Comparison of ENCODE assay signal across 8 cellular contexts in genomic region chr11:17351510-17352176, GRCh38. TPM values are rescaled to one million over a fixed set of nuclear protein-coding genes. Genes with fewer than 3 reads are reported as not detected.
A peak's percentile ranks its signal among the peaks of the same experiment; 100 is the strongest.
DNase-seq lines count a peak whose midpoint lies in the region; ATAC-seq, FAIRE-seq and TF ChIP-seq lines count a peak whose summit lies in the region.

Gene NCR3LG1 (plus strand): TSS chr11:17351800. CDS start chr11:17351970, 170 bp downstream.

- no peaks in the 10 kb centered on the region for H4K20me1 ChIP-seq in keratinocyte (ENCODE audit: control insufficient read depth, extremely low read depth, insufficient read depth, low read length)

- H3K36me3 ChIP-seq in keratinocyte (ENCODE audit: control insufficient read depth in 2 of 2, extremely low read depth in 1 of 2, insufficient read depth in 2 of 2, low read length in 2 of 2) (no peaks in the 10 kb centered on the region), small intestine (ENCODE audit: control insufficient read depth in 2 of 2, insufficient read depth in 2 of 2, low read length in 2 of 2) (peaks cover 0 to under 1% of the 10 kb centered on the region in 2 donors)

- peak within 1 kb of the TSS; percentile 70 for H3K27ac ChIP-seq in caudate nucleus (ENCODE audit: low read depth, low read length)
- H3K27ac ChIP-seq in keratinocyte (ENCODE audit: control insufficient read depth, insufficient read depth, low read length): peak within 1 kb of the TSS; percentile 67
- peak within 1 kb of the TSS; percentile 82 to 91 for H3K27ac ChIP-seq in small intestine (ENCODE audit: low read depth in 1 of 2, low read length in 1 of 2)

- H3K4me1 ChIP-seq in keratinocyte (ENCODE audit: control insufficient read depth, extremely low read depth, insufficient read depth, low read length) (peaks cover 10% of the 10 kb centered on the region), small intestine (ENCODE audit: control insufficient read depth in 2 of 2, insufficient read depth in 1 of 2, low read depth in 1 of 2, low read length in 1 of 2) (no peaks in the 10 kb centered on the region)

- TF ChIP-seq CTCF in GM12865 (IDR thresholded peaks at IDR 0.05; ENCODE audit: insufficient read depth, low read depth, low read length, missing control alignments): no peak
- TF ChIP-seq CTCF in NB4 (IDR thresholded peaks at IDR 0.05; ENCODE audit: low read depth, low read length): no peak
- TF ChIP-seq CTCF in keratinocyte (optimal IDR thresholded peaks at IDR 0.05 in 1 of 3, IDR thresholded peaks at IDR 0.05 in 1 of 3, conservative IDR thresholded peaks at IDR 0.05 in 1 of 3; ENCODE audit: extremely low read depth in 1 of 3, insufficient read depth in 2 of 3, low read length in 3 of 3): no peak

- dilution Hi-C loops in keratinocyte (cut with MboI; ENCODE audit: extremely low pct_ligation_motif_present, low sequenced_read_pairs): no loop called here

- no peaks in the 10 kb centered on the region for H3K79me2 ChIP-seq in keratinocyte (ENCODE audit: control insufficient read depth, insufficient read depth, low read length)

- FAIRE-seq in keratinocyte (lab: Jason Lieb, UNC) (no peak), small intestine (lab: Jason Lieb, UNC) (no peak)

- no peaks in the 10 kb centered on the region for H3K9me1 ChIP-seq in keratinocyte (ENCODE audit: control insufficient read depth, extremely low read depth, insufficient read depth, low read length)

- H3K9ac ChIP-seq in keratinocyte (ENCODE audit: control insufficient read depth, extremely low read depth, insufficient read depth, low read length): peak within 1 kb of the TSS; percentile 78

- TF ChIP-seq POLR2A in NB4 (IDR thresholded peaks at IDR 0.05; ENCODE audit: extremely low read depth, insufficient read length): peak; percentile 11

- H2AFZ ChIP-seq in keratinocyte (ENCODE audit: control insufficient read depth, low read length): peak within 1 kb of the TSS; percentile 86

- DNase-seq in GM12865 (ENCODE audit: low read depth) (peak; percentile 23), NB4 (ENCODE audit: low read depth) (peak; percentile 83), caudate nucleus (lab: John Stamatoyannopoulos, UW) (peak in 50 of 61 donors; percentile 14 to 86 (median 47)), keratinocyte (ENCODE audit: low read depth, low spot score) (no peak), small intestine (peak; percentile 87), foreskin melanocyte (no peak)

- 0 to 1% (median 1%) methylated on average over 55 to 61 of the region's 61 CpGs for WGBS in small intestine, 3 donors

- peak; percentile 50 to 52 for ATAC-seq in activated CD4-positive, CD25-positive, alpha-beta regulatory T cell treated with anti-CD3 and anti-CD28 coated beads, Interleukin-2, amount 50 U/mL, for 24 hours
- no peak for ATAC-seq in GM19452 (IDR thresholded peaks at IDR 0.05; ENCODE audit: unreplicated experiment)

- H3K27me3 ChIP-seq in keratinocyte (ENCODE audit: control insufficient read depth, extremely low read depth, insufficient read depth, low read length) (no peaks in the 10 kb centered on the region), small intestine (ENCODE audit: control insufficient read depth in 2 of 2, insufficient read depth in 2 of 2, low read length in 2 of 2) (no peaks in the 10 kb centered on the region)

- H3K9me3 ChIP-seq in keratinocyte (ENCODE audit: control insufficient read depth, low read depth, low read length): no peaks in the 10 kb centered on the region
- no peaks in the 10 kb centered on the region for H3K9me3 ChIP-seq in small intestine (ENCODE audit: control insufficient read depth, low read depth)

- H3K4me3 ChIP-seq in GM12865 (ENCODE audit: low read depth, low read length): peak within 1 kb of the TSS; percentile 65
- peak within 1 kb of the TSS; percentile 86 for H3K4me3 ChIP-seq in NB4 (ENCODE audit: low read depth, low read length)
- peak within 1 kb of the TSS; percentile 51 to 89 (median 78) for H3K4me3 ChIP-seq in keratinocyte (ENCODE audit: control insufficient read depth in 2 of 3, extremely low read depth in 1 of 3, insufficient read depth in 2 of 3, low read depth in 1 of 3, low read length in 3 of 3)
- peak within 1 kb of the TSS; percentile 17 to 77 for H3K4me3 ChIP-seq in small intestine (ENCODE audit: low read depth in 1 of 2, low read length in 2 of 2)

- H3K4me2 ChIP-seq in keratinocyte (ENCODE audit: control insufficient read depth, extremely low read depth, insufficient read depth, low read depth, low read length): peak within 1 kb of the TSS; percentile 98

RNA-seq across cellular contexts. Expression of gene NCR3LG1, which starts in this region (rescaled TPM):
- polyA plus RNA-seq in keratinocyte (3.2 to 3.9 TPM (median 3.5 TPM) in 3 replicates), small intestine (1 to 10 TPM in 1 of 3 donors, under 1 TPM in 2; 0.22 to 4.5 (median 0.81) TPM)
- 1.3 TPM for polyA plus RNA-seq in keratinocyte (2011; ENCODE audit: low read depth)
- polyA plus RNA-seq in keratinocyte (2011; cell fraction: cytosol; rRNA removed): 1.2 and 1.4 TPM in 2 replicates
- polyA plus RNA-seq in keratinocyte (2011; cell fraction: nucleus; rRNA removed): 9.6 TPM in 2 replicates
- polyA plus RNA-seq in keratinocyte (2012; ENCODE audit: low replicate concordance): 1.6 and 2.2 TPM in 2 replicates
- 4.6 to 9.3 TPM (median 6.4 TPM) in 3 replicates for polyA minus RNA-seq in keratinocyte
- polyA minus RNA-seq in keratinocyte (2011; cell fraction: cytosol; rRNA and poly(A)+ RNA removed): 4.8 TPM
- 9.8 and 15.9 TPM in 2 replicates for polyA minus RNA-seq in keratinocyte (2011; cell fraction: nucleus; rRNA and poly(A)+ RNA removed)

Comparison
In these comparisons a context has a peak if more than half of its experiments do, and no peak if none do; other contexts are left out.
1. DNase-seq: peak in GM12865 (single experiment), NB4 (single experiment), caudate nucleus (50 of 61) and small intestine (single experiment); none in keratinocyte (single experiment) and foreskin melanocyte (single experiment).
2. Peak in every context shown above with its lines, with median percentiles within 50 percentile points of each other: H3K4me3 ChIP-seq and H3K27ac ChIP-seq.